ENCODE assay signal across 12 cellular contexts in genomic region chr5:112863549-112863948, GRCh38. TPM values are rescaled to one million over a fixed set of nuclear protein-coding genes. Genes with fewer than 3 reads are reported as not detected.
A peak's percentile ranks its signal among the peaks of the same experiment; 100 is the strongest.
DNase-seq lines count a peak whose midpoint lies in the region; ATAC-seq, FAIRE-seq and TF ChIP-seq lines count a peak whose summit lies in the region.
"Had no signal": no experiment of that assay in that cellular context is flagged by ENCODE, and none has a peak within 500 bp of the region (broad histone marks: within the 10 kb centered on the region; RNA-seq: fewer than 3 reads in every experiment).

No MANE protein-coding gene starts in this region.

- POLR2A ChIA-PET in CD8-positive, alpha-beta T cell (lab: Charles Lee): interaction anchor here (1.1 kb wide), 1 partner anchor 113 kb away, joined by 3 read pairs; the partner anchor contains the start of gene DCP2
- POLR2A ChIA-PET in naive thymus-derived CD8-positive, alpha-beta T cell (lab: Charles Lee): no interaction called here

- no peak for FAIRE-seq in frontal cortex (lab: Jason Lieb, UNC)

- H3K4me1 Mint-ChIP-seq in CD8-positive, alpha-beta T cell (ENCODE audit: low read depth): peaks cover 52% of the 10 kb centered on the region
- peaks cover 12 to 25% (median 17%) of the 10 kb centered on the region in 3 donors for H3K4me1 Mint-ChIP-seq in IgD-negative memory B cell
- peaks cover 18 to 51% (median 34%) of the 10 kb centered on the region in 4 donors for H3K4me1 Mint-ChIP-seq in naive thymus-derived CD8-positive, alpha-beta T cell

- no peak for TF ChIP-seq CTCF in CD8-positive, alpha-beta T cell (IDR thresholded peaks at IDR 0.05)
- TF ChIP-seq CTCF in body of pancreas (IDR thresholded peaks at IDR 0.05): no peak
- TF ChIP-seq CTCF in tibial nerve (IDR thresholded peaks at IDR 0.05): no peak
- no peak for TF ChIP-seq CTCF in colonic mucosa (IDR thresholded peaks at IDR 0.05)

- H3K36me3 ChIP-seq in CD8-positive, alpha-beta T cell (ENCODE audit: insufficient read depth, low read length): peaks cover 20% of the 10 kb centered on the region
- H3K36me3 ChIP-seq in body of pancreas (replicated peaks in 1 of 2; ENCODE audit: insufficient read depth in 1 of 2, low read depth in 2 of 2) (peaks cover 0 to 9% of the 10 kb centered on the region in 2 donors), tibial nerve (peaks cover 0 to 53% (median 4%) of the 10 kb centered on the region in 3 donors), colonic mucosa (no peaks in the 10 kb centered on the region)

- CTCF ChIA-PET in CD8-positive, alpha-beta T cell (lab: Charles Lee): interaction anchor here (1.2 kb wide), 1 partner anchor 15 kb away, joined by 4 read pairs; no protein-coding TSS in a partner anchor

- no peaks in the 10 kb centered on the region for H3K9me3 ChIP-seq in CD8-positive, alpha-beta T cell (ENCODE audit: low read length)
- no peaks in the 10 kb centered on the region for H3K9me3 ChIP-seq in body of pancreas
- H3K9me3 ChIP-seq in tibial nerve: no peaks in the 10 kb centered on the region
- no peaks in the 10 kb centered on the region for H3K9me3 ChIP-seq in colonic mucosa
- H3K9me3 ChIP-seq: upper lobe of left lung had no signal

- TF ChIP-seq POLR2A in body of pancreas (IDR thresholded peaks at IDR 0.05) (no peak), tibial nerve (IDR thresholded peaks at IDR 0.05) (no peak)

- WGBS in body of pancreas, 2 donors: 30 to 52% methylated on average over 4 of the region's 4 CpGs
- 78 to 81% methylated on average over 4 of the region's 4 CpGs for WGBS in tibial nerve, 2 donors

- TF ChIP-seq EP300 in tibial nerve (IDR thresholded peaks at IDR 0.05): no peak

- DNase-seq in CD8-positive, alpha-beta T cell: no peak
- DNase-seq in body of pancreas: peak; percentile 67 to 81 (median 71)
- no peak for DNase-seq in naive thymus-derived CD8-positive, alpha-beta T cell
- no peak for DNase-seq in frontal cortex (ENCODE audit: low spot score in 2 of 2)
- DNase-seq in tibial nerve (ENCODE audit: low spot score in 2 of 2): no peak
- DNase-seq in colonic mucosa: no peak
- no peak for DNase-seq in effector CD4-positive, alpha-beta T cell
- DNase-seq: DMS79 treated with DMSO at 0.1 percent for 48 hours, kidney glomerular epithelial cell, NCI-H2081 treated with DMSO at 0.1 percent for 48 hours had no signal

- intact Hi-C loops in CD8-positive, alpha-beta T cell (cut with DNase I, micrococcal nuclease): loop anchor here (5.0 to 10.0 kb wide), 5 partner anchors 99 to 699 kb away; no protein-coding TSS in a partner anchor
- intact Hi-C loops in body of pancreas (cut with DNase I): no loop called here
- intact Hi-C loops in colonic mucosa (cut with DNase I): loop anchor here (5.0 kb wide), 2 partner anchors 59 to 156 kb away; partner anchors contain the start of gene REEP5

- H3K4me3 Mint-ChIP-seq in CD8-positive, alpha-beta T cell: peak overlapping the region; percentile 97
- H3K4me3 Mint-ChIP-seq in IgD-negative memory B cell: peak overlapping the region in 3 of 4 donors; percentile 41 to 97 (median 82)
- peak overlapping the region in 9 of 10 donors; percentile 12 to 96 (median 91) for H3K4me3 Mint-ChIP-seq in naive thymus-derived CD8-positive, alpha-beta T cell

- peaks cover 35% of the 10 kb centered on the region for H3K4me1 ChIP-seq in CD8-positive, alpha-beta T cell (ENCODE audit: insufficient read depth, low read length)
- H3K4me1 ChIP-seq in body of pancreas (peaks cover 31% of the 10 kb centered on the region), tibial nerve (peaks cover 0 to 34% (median 13%) of the 10 kb centered on the region in 4 donors), colonic mucosa (peaks cover 10% of the 10 kb centered on the region)

- ATAC-seq in CD8-positive, alpha-beta T cell: no peak
- no peak for ATAC-seq in body of pancreas
- no peak for ATAC-seq in naive thymus-derived CD8-positive, alpha-beta T cell

- no peak overlapping the region for H3K9ac ChIP-seq in colonic mucosa (ENCODE audit: low read depth in 2 of 2, low read length in 2 of 2)

- H3K4me3 ChIP-seq in CD8-positive, alpha-beta T cell (ENCODE audit: low read depth, low read length): no peak overlapping the region
- H3K4me3 ChIP-seq in body of pancreas (no peak overlapping the region), tibial nerve (no peak overlapping the region), colonic mucosa (no peak overlapping the region)
- H3K4me3 ChIP-seq: upper lobe of left lung had no signal

- no peaks in the 10 kb centered on the region for H3K9me3 Mint-ChIP-seq in CD8-positive, alpha-beta T cell
- H3K9me3 Mint-ChIP-seq in IgD-negative memory B cell: no peaks in the 10 kb centered on the region
- no peaks in the 10 kb centered on the region for H3K9me3 Mint-ChIP-seq in naive thymus-derived CD8-positive, alpha-beta T cell

- H3K27me3 Mint-ChIP-seq in CD8-positive, alpha-beta T cell (ENCODE audit: low read depth): peaks cover 2% of the 10 kb centered on the region
- peaks cover 1% of the 10 kb centered on the region for H3K27me3 Mint-ChIP-seq in IgD-negative memory B cell
- no peaks in the 10 kb centered on the region for H3K27me3 Mint-ChIP-seq in naive thymus-derived CD8-positive, alpha-beta T cell

- no peaks in the 10 kb centered on the region for H3K27me3 ChIP-seq in CD8-positive, alpha-beta T cell (ENCODE audit: insufficient read depth, low read length)
- H3K27me3 ChIP-seq in body of pancreas (no peaks in the 10 kb centered on the region), tibial nerve (no peaks in the 10 kb centered on the region), colonic mucosa (no peaks in the 10 kb centered on the region)
- H3K27me3 ChIP-seq: upper lobe of left lung had no signal

- peaks cover 59% of the 10 kb centered on the region for H3K36me3 Mint-ChIP-seq in CD8-positive, alpha-beta T cell
- H3K36me3 Mint-ChIP-seq in IgD-negative memory B cell: peaks cover 5% of the 10 kb centered on the region
- peaks cover 2 to 56% (median 5%) of the 10 kb centered on the region in 3 donors for H3K36me3 Mint-ChIP-seq in naive thymus-derived CD8-positive, alpha-beta T cell

- peak overlapping the region; percentile 41 for H3K27ac Mint-ChIP-seq in CD8-positive, alpha-beta T cell
- peak overlapping the region in 1 of 3 donors; percentile 32 for H3K27ac Mint-ChIP-seq in IgD-negative memory B cell
- peak overlapping the region; percentile 35 to 98 (median 65) for H3K27ac Mint-ChIP-seq in naive thymus-derived CD8-positive, alpha-beta T cell

- H3K27ac ChIP-seq in CD8-positive, alpha-beta T cell (ENCODE audit: low read depth, low read length): no peak overlapping the region
- H3K27ac ChIP-seq in body of pancreas (no peak overlapping the region), tibial nerve (no peak overlapping the region), colonic mucosa (no peak overlapping the region)
- H3K27ac ChIP-seq: upper lobe of left lung had no signal

RNA-seq across cellular contexts. Expression of gene SRP19, which starts 2.5 kb away (rescaled TPM):
- total RNA-seq in CD8-positive, alpha-beta T cell: 10 to 100 TPM; 50.0 to 52.0 TPM
- polyA plus RNA-seq in IgD-negative memory B cell: 105 TPM
- total RNA-seq in body of pancreas (10 to 100 TPM; 23.7 to 42.3 TPM), frontal cortex (39.1 TPM), tibial nerve (10 to 100 TPM; 22.7 to 49.0 (median 37.1) TPM), colonic mucosa (10 to 100 TPM; 27.0 to 33.2 TPM)
- 10 to 100 TPM; 46.3 to 47.5 TPM for total RNA-seq in naive thymus-derived CD8-positive, alpha-beta T cell
- polyA plus RNA-seq in naive thymus-derived CD8-positive, alpha-beta T cell: 100 to 1,000 TPM in 1 of 3 donors, 10 to 100 TPM in 2; 84.4 to 133 (median 97.8) TPM

RNA-seq across cellular contexts. Expression of gene REEP5, which starts 58.5 kb away (rescaled TPM):
- total RNA-seq in CD8-positive, alpha-beta T cell: 10 to 100 TPM; 20.0 to 24.7 TPM
- 113 TPM for polyA plus RNA-seq in IgD-negative memory B cell
- total RNA-seq in body of pancreas (10 to 100 TPM; 52.1 to 53.4 TPM), frontal cortex (97.4 TPM), tibial nerve (100 to 1,000 TPM in 1 of 4 donors, 10 to 100 TPM in 3; 81.9 to 101 (median 94.6) TPM), colonic mucosa (10 to 100 TPM; 76.7 to 96.3 TPM)
- total RNA-seq in naive thymus-derived CD8-positive, alpha-beta T cell: 10 to 100 TPM; 33.1 to 35.4 TPM
- polyA plus RNA-seq in naive thymus-derived CD8-positive, alpha-beta T cell: 10 to 100 TPM; 35.5 to 59.2 (median 39.3) TPM

Comparison
In these comparisons a context has a peak if more than half of its experiments do, and no peak if none do; other contexts are left out.
1. DNase-seq: peak in body of pancreas (4 of 4); none in CD8-positive, alpha-beta T cell (0 of 7), naive thymus-derived CD8-positive, alpha-beta T cell (0 of 10), frontal cortex (0 of 2), tibial nerve (0 of 2), colonic mucosa (single experiment) and effector CD4-positive, alpha-beta T cell (single experiment).
2. Peak in every context shown above with its lines, with median percentiles within 50 percentile points of each other: H3K4me3 Mint-ChIP-seq.